In the genomic region with DNA sequence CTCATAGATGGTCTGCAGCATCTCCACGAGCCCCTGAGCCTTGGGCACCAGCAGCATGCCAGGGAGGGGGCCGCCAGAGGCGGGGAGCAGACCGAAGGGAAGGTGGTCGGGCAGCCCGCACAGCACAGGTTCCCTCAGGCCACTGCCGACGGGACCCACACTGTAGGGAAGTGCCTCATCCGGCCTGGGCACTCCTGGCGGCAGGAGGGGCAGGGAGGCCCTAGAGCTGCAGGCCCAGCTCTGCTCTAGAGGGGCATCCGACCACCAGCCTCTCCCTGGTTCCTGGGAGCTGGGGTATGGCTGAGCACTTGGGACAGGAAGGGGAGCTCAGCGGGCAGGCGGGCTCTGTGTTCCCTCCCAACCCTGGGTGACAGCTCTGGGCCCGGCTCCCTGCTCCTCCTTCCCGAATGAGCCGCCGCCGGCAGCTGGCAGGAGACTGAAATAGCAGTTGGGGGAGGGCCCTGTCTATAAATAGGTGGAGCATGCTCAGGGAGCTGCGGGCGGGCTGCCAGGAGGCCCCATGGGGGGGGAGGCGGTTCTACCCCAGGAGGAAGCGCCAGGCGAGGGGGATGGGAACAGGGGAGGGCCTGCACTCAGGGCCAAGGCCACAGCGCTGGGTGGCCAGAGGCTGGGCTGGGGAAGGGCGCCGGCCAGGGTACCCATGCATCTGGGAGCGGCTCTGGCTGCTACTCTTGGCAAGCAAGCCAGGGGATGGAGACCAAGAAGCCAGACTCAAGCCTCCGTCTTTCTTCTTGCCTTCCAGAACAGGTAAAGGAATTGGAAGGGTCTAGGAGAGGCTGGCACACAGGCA, we compare ENCODE assay signal across 1 cellular context.
TF ChIP-seq lines count a peak whose summit lies in the region.

No MANE protein-coding gene starts in this region.

TF ChIP-seq in HepG2, 621 proteins besides CTCF, POLR2A, EP300 and RAD21 (continued from another document and continues in another):
- TF ChIP-seq, protein P1, sequence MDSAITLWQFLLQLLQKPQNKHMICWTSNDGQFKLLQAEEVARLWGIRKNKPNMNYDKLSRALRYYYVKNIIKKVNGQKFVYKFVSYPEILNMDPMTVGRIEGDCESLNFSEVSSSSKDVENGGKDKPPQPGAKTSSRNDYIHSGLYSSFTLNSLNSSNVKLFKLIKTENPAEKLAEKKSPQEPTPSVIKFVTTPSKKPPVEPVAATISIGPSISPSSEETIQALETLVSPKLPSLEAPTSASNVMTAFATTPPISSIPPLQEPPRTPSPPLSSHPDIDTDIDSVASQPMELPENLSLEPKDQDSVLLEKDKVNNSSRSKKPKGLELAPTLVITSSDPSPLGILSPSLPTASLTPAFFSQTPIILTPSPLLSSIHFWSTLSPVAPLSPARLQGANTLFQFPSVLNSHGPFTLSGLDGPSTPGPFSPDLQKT (CRISPR knock-in tag; IDR thresholded peaks at IDR 0.05; ENCODE audit: borderline replicate concordance) = no peak
- TF ChIP-seq, protein P2, sequence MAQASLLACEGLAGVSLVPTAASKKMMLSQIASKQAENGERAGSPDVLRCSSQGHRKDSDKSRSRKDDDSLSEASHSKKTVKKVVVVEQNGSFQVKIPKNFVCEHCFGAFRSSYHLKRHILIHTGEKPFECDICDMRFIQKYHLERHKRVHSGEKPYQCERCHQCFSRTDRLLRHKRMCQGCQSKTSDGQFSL (CRISPR knock-in tag; IDR thresholded peaks at IDR 0.05) = peak; percentile 99
- TF ChIP-seq PHF21A (CRISPR knock-in tag; IDR thresholded peaks at IDR 0.05) (peak; percentile 100), ZBTB38 (CRISPR knock-in tag; IDR thresholded peaks at IDR 0.05) (peak; percentile 89), ZNF335 (CRISPR knock-in tag; IDR thresholded peaks at IDR 0.05) (peak; percentile 73), ZNF772 (CRISPR knock-in tag; IDR thresholded peaks at IDR 0.05) (peak; percentile 100), ZNF776 (CRISPR knock-in tag; IDR thresholded peaks at IDR 0.05) (peak; percentile 92), CBX2 (IDR thresholded peaks at IDR 0.05; ENCODE audit: low read depth, low read length) (no peak), CBX2 (CRISPR knock-in tag; IDR thresholded peaks at IDR 0.05; ENCODE audit: low read depth) (no peak), SP2 (CRISPR knock-in tag; IDR thresholded peaks at IDR 0.05) (peak; percentile 49; the same call in 1 of the 2 replicates), HNRNPL (IDR thresholded peaks at IDR 0.05; ENCODE audit: low read depth, low read length) (peak; percentile 97), EHMT2 (IDR thresholded peaks at IDR 0.05; ENCODE audit: borderline replicate concordance, low read depth, low read length) (no peak), NFYC (CRISPR knock-in tag; IDR thresholded peaks at IDR 0.05) (peak; percentile 61), HNF4A (CRISPR knock-in tag; IDR thresholded peaks at IDR 0.05) (peak; percentile 94), NKX3-1 (CRISPR knock-in tag; IDR thresholded peaks at IDR 0.05) (no peak), ZNF644 (CRISPR knock-in tag; IDR thresholded peaks at IDR 0.05; ENCODE audit: low read depth) (no peak), NFATC3 (CRISPR knock-in tag; IDR thresholded peaks at IDR 0.05) (no peak), ZMYM2 (CRISPR knock-in tag; IDR thresholded peaks at IDR 0.05) (0 out of 2 replicates have a peak, but pooled peaks have one; percentile 26), CHD4 (IDR thresholded peaks at IDR 0.05; ENCODE audit: borderline replicate concordance, low read length) (peak; percentile 27; the same call in 1 of the 2 replicates), ZNF782 (CRISPR knock-in tag; IDR thresholded peaks at IDR 0.05; ENCODE audit: borderline replicate concordance) (peak; percentile 96; the same call in 1 of the 2 replicates), ZNF343 (CRISPR knock-in tag; IDR thresholded peaks at IDR 0.05) (peak; percentile 89; the same call in 1 of the 2 replicates), SIX4 (CRISPR knock-in tag; IDR thresholded peaks at IDR 0.05) (0 out of 2 replicates have a peak, but pooled peaks have one; percentile 32), ZBTB7B (CRISPR knock-in tag; IDR thresholded peaks at IDR 0.05) (peak; percentile 96), ZNF350 (CRISPR knock-in tag; IDR thresholded peaks at IDR 0.05; ENCODE audit: borderline replicate concordance, low read depth) (peak; percentile 99), ZNF839 (CRISPR knock-in tag; IDR thresholded peaks at IDR 0.05; ENCODE audit: borderline replicate concordance) (peak; percentile 74; the same call in 1 of the 2 replicates), HMG20B (CRISPR knock-in tag; conservative IDR thresholded peaks at IDR 0.05) (peak; percentile 93), SRF (IDR thresholded peaks at IDR 0.05; ENCODE audit: low read depth, low read length) (peak; percentile 43; the same call in 1 of the 2 replicates), MBNL3 (CRISPR knock-in tag; conservative IDR thresholded peaks at IDR 0.05) (0 out of 2 replicates have a peak, but pooled peaks have one; percentile 43), RBM39 (IDR thresholded peaks at IDR 0.05; ENCODE audit: low read depth, low read length, poor library complexity, severe bottlenecking) (peak; percentile 99)
- TF ChIP-seq, protein P3, sequence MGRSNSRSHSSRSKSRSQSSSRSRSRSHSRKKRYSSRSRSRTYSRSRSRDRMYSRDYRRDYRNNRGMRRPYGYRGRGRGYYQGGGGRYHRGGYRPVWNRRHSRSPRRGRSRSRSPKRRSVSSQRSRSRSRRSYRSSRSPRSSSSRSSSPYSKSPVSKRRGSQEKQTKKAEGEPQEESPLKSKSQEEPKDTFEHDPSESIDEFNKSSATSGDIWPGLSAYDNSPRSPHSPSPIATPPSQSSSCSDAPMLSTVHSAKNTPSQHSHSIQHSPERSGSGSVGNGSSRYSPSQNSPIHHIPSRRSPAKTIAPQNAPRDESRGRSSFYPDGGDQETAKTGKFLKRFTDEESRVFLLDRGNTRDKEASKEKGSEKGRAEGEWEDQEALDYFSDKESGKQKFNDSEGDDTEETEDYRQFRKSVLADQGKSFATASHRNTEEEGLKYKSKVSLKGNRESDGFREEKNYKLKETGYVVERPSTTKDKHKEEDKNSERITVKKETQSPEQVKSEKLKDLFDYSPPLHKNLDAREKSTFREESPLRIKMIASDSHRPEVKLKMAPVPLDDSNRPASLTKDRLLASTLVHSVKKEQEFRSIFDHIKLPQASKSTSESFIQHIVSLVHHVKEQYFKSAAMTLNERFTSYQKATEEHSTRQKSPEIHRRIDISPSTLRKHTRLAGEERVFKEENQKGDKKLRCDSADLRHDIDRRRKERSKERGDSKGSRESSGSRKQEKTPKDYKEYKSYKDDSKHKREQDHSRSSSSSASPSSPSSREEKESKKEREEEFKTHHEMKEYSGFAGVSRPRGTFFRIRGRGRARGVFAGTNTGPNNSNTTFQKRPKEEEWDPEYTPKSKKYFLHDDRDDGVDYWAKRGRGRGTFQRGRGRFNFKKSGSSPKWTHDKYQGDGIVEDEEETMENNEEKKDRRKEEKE (IDR thresholded peaks at IDR 0.05) = no peak
- TF ChIP-seq, protein P4, sequence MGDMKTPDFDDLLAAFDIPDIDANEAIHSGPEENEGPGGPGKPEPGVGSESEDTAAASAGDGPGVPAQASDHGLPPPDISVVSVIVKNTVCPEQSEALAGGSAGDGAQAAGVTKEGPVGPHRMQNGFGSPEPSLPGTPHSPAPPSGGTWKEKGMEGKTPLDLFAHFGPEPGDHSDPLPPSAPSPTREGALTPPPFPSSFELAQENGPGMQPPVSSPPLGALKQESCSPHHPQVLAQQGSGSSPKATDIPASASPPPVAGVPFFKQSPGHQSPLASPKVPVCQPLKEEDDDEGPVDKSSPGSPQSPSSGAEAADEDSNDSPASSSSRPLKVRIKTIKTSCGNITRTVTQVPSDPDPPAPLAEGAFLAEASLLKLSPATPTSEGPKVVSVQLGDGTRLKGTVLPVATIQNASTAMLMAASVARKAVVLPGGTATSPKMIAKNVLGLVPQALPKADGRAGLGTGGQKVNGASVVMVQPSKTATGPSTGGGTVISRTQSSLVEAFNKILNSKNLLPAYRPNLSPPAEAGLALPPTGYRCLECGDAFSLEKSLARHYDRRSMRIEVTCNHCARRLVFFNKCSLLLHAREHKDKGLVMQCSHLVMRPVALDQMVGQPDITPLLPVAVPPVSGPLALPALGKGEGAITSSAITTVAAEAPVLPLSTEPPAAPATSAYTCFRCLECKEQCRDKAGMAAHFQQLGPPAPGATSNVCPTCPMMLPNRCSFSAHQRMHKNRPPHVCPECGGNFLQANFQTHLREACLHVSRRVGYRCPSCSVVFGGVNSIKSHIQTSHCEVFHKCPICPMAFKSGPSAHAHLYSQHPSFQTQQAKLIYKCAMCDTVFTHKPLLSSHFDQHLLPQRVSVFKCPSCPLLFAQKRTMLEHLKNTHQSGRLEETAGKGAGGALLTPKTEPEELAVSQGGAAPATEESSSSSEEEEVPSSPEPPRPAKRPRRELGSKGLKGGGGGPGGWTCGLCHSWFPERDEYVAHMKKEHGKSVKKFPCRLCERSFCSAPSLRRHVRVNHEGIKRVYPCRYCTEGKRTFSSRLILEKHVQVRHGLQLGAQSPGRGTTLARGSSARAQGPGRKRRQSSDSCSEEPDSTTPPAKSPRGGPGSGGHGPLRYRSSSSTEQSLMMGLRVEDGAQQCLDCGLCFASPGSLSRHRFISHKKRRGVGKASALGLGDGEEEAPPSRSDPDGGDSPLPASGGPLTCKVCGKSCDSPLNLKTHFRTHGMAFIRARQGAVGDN (CRISPR knock-in tag; IDR thresholded peaks at IDR 0.05) = peak; percentile 97
- TF ChIP-seq, protein P5, sequence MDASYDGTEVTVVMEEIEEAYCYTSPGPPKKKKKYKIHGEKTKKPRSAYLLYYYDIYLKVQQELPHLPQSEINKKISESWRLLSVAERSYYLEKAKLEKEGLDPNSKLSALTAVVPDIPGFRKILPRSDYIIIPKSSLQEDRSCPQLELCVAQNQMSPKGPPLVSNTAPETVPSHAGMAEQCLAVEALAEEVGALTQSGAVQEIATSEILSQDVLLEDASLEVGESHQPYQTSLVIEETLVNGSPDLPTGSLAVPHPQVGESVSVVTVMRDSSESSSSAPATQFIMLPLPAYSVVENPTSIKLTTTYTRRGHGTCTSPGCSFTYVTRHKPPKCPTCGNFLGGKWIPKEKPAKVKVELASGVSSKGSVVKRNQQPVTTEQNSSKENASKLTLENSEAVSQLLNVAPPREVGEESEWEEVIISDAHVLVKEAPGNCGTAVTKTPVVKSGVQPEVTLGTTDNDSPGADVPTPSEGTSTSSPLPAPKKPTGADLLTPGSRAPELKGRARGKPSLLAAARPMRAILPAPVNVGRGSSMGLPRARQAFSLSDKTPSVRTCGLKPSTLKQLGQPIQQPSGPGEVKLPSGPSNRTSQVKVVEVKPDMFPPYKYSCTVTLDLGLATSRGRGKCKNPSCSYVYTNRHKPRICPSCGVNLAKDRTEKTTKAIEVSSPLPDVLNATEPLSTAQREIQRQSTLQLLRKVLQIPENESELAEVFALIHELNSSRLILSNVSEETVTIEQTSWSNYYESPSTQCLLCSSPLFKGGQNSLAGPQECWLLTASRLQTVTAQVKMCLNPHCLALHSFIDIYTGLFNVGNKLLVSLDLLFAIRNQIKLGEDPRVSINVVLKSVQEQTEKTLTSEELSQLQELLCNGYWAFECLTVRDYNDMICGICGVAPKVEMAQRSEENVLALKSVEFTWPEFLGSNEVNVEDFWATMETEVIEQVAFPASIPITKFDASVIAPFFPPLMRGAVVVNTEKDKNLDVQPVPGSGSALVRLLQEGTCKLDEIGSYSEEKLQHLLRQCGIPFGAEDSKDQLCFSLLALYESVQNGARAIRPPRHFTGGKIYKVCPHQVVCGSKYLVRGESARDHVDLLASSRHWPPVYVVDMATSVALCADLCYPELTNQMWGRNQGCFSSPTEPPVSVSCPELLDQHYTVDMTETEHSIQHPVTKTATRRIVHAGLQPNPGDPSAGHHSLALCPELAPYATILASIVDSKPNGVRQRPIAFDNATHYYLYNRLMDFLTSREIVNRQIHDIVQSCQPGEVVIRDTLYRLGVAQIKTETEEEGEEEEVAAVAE (CRISPR knock-in tag; IDR thresholded peaks at IDR 0.05; ENCODE audit: borderline replicate concordance) = peak; percentile 87
- TF ChIP-seq, protein P6, sequence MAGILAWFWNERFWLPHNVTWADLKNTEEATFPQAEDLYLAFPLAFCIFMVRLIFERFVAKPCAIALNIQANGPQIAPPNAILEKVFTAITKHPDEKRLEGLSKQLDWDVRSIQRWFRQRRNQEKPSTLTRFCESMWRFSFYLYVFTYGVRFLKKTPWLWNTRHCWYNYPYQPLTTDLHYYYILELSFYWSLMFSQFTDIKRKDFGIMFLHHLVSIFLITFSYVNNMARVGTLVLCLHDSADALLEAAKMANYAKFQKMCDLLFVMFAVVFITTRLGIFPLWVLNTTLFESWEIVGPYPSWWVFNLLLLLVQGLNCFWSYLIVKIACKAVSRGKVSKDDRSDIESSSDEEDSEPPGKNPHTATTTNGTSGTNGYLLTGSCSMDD (CRISPR knock-in tag; IDR thresholded peaks at IDR 0.05) = no peak
- TF ChIP-seq, protein P7, sequence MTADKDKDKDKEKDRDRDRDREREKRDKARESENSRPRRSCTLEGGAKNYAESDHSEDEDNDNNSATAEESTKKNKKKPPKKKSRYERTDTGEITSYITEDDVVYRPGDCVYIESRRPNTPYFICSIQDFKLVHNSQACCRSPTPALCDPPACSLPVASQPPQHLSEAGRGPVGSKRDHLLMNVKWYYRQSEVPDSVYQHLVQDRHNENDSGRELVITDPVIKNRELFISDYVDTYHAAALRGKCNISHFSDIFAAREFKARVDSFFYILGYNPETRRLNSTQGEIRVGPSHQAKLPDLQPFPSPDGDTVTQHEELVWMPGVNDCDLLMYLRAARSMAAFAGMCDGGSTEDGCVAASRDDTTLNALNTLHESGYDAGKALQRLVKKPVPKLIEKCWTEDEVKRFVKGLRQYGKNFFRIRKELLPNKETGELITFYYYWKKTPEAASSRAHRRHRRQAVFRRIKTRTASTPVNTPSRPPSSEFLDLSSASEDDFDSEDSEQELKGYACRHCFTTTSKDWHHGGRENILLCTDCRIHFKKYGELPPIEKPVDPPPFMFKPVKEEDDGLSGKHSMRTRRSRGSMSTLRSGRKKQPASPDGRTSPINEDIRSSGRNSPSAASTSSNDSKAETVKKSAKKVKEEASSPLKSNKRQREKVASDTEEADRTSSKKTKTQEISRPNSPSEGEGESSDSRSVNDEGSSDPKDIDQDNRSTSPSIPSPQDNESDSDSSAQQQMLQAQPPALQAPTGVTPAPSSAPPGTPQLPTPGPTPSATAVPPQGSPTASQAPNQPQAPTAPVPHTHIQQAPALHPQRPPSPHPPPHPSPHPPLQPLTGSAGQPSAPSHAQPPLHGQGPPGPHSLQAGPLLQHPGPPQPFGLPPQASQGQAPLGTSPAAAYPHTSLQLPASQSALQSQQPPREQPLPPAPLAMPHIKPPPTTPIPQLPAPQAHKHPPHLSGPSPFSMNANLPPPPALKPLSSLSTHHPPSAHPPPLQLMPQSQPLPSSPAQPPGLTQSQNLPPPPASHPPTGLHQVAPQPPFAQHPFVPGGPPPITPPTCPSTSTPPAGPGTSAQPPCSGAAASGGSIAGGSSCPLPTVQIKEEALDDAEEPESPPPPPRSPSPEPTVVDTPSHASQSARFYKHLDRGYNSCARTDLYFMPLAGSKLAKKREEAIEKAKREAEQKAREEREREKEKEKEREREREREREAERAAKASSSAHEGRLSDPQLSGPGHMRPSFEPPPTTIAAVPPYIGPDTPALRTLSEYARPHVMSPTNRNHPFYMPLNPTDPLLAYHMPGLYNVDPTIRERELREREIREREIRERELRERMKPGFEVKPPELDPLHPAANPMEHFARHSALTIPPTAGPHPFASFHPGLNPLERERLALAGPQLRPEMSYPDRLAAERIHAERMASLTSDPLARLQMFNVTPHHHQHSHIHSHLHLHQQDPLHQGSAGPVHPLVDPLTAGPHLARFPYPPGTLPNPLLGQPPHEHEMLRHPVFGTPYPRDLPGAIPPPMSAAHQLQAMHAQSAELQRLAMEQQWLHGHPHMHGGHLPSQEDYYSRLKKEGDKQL (CRISPR knock-in tag; IDR thresholded peaks at IDR 0.05; ENCODE audit: low read depth) = peak; percentile 90
- TF ChIP-seq, protein P8, sequence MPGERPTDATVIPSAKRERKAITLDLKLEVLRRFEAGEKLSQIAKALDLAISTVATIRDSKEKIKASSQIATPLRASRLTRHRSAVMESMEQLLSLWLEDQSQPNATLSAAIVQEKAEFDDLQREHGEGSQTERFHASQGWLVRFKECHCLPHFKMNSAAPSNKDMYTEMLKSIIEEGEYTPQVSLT (CRISPR knock-in tag; IDR thresholded peaks at IDR 0.05; ENCODE audit: borderline replicate concordance, low read depth) = peak; percentile 86; the same call in 1 of the 2 replicates
